ENCODE assay signal across 6 cellular contexts in genomic region chr1:51165540-51165939, GRCh38.
"Had no signal": no experiment of that assay in that cellular context is flagged by ENCODE, and none has a peak within 500 bp of the region (broad histone marks: within the 10 kb centered on the region; RNA-seq: fewer than 3 reads in every experiment).

No MANE protein-coding gene starts in this region.

- H3K27ac ChIP-seq: HL-60 had no signal

- H3K4me3 Mint-ChIP-seq: GM23338, H9 had no signal

- H3K27ac Mint-ChIP-seq: GM23338, H9 had no signal

- H3K4me2 ChIP-seq: GM23338 had no signal

- ATAC-seq: GM23338, K562 had no signal

- DNase-seq: H9, HCEC 1CT, IMR-90 had no signal

- H2AFZ ChIP-seq: GM23338 had no signal

- H3K4me1 Mint-ChIP-seq: GM23338, H9 had no signal

- H3K4me3 ChIP-seq: GM23338, K562 had no signal

- H3K9me3 Mint-ChIP-seq: GM23338, H9 had no signal
